ENCODE assay signal across 8 cellular contexts in genomic region chr4:99403380-99404194, GRCh38. TPM values are rescaled to one million over a fixed set of nuclear protein-coding genes. Genes with fewer than 3 reads are reported as not detected.
A peak's percentile ranks its signal among the peaks of the same experiment; 100 is the strongest.
DNase-seq lines count a peak whose midpoint lies in the region; ATAC-seq and TF ChIP-seq lines count a peak whose summit lies in the region.

No MANE protein-coding gene starts in this region.

- TF ChIP-seq CTCF in mucosa of descending colon (IDR thresholded peaks at IDR 0.05) = no peak

- intact Hi-C loops in mucosa of descending colon (cut with DNase I, micrococcal nuclease) = loop anchor here (10.0 kb wide), 2 partner anchors 279 to 289 kb away; no protein-coding TSS in a partner anchor

- ATAC-seq in GM18499 (IDR thresholded peaks at IDR 0.05; ENCODE audit: insufficient read depth, unreplicated experiment) = peak; percentile 66
- ATAC-seq in T-helper 17 cell = no peak
- ATAC-seq in mucosa of descending colon = peak; percentile 82

- POLR2A ChIA-PET in activated CD4-positive, alpha-beta T cell treated with anti-CD3 and anti-CD28 coated beads, Interleukin-2, amount 10 ng/mL, durations not matched to agents 7 days and 5 days (lab: Charles Lee) = no interaction called here

- H3K4me3 Mint-ChIP-seq in T-helper 17 cell = no peak overlapping the region
- H3K4me3 Mint-ChIP-seq in activated CD4-positive, alpha-beta T cell treated with anti-CD3 and anti-CD28 coated beads, Interleukin-2, amount 10 ng/mL, durations not matched to agents 7 days and 5 days = no peak overlapping the region

- H3K9me3 ChIP-seq in T-helper 17 cell (ENCODE audit: control insufficient read depth, low read length, poor library complexity, severe bottlenecking) (no peaks in the 10 kb centered on the region), mucosa of descending colon (no peaks in the 10 kb centered on the region), MG63 (no peaks in the 10 kb centered on the region)

- H3K4me1 Mint-ChIP-seq in T-helper 17 cell = peaks cover 5% of the 10 kb centered on the region
- peaks cover 16% of the 10 kb centered on the region for H3K4me1 Mint-ChIP-seq in activated CD4-positive, alpha-beta T cell treated with anti-CD3 and anti-CD28 coated beads, Interleukin-2, amount 10 ng/mL, durations not matched to agents 7 days and 5 days

- no peak overlapping the region for H3K4me3 ChIP-seq in mucosa of descending colon
- no peak overlapping the region for H3K4me3 ChIP-seq in MG63

- H3K4me1 ChIP-seq in mucosa of descending colon (ENCODE audit: low read depth) = peaks cover 24% of the 10 kb centered on the region

- DNase-seq in HCEC 1CT (peak; percentile 1), T-helper 17 cell (no peak), mucosa of descending colon (no peak), NCI-H446 (lab: John Stamatoyannopoulos, UW) (no peak), nucleus accumbens (lab: John Stamatoyannopoulos, UW) (no peak), MG63 (no peak)
- no peak for DNase-seq in activated CD4-positive, alpha-beta T cell treated with anti-CD3 and anti-CD28 coated beads, Interleukin-2, amount 10 ng/mL, durations not matched to agents 7 days and 5 days

- CTCF ChIA-PET in activated CD4-positive, alpha-beta T cell treated with anti-CD3 and anti-CD28 coated beads, Interleukin-2, amount 10 ng/mL, durations not matched to agents 7 days and 5 days (lab: Charles Lee) = interaction anchor here (0.6 kb wide), 1 partner anchor 142 kb away, joined by 3 read pairs; no protein-coding TSS in a partner anchor

- H3K36me3 Mint-ChIP-seq in T-helper 17 cell (ENCODE audit: low read depth) = no peaks in the 10 kb centered on the region
- no peaks in the 10 kb centered on the region for H3K36me3 Mint-ChIP-seq in activated CD4-positive, alpha-beta T cell treated with anti-CD3 and anti-CD28 coated beads, Interleukin-2, amount 10 ng/mL, durations not matched to agents 7 days and 5 days (ENCODE audit: low read depth)

- peak overlapping the region; percentile 4 for H3K27ac Mint-ChIP-seq in T-helper 17 cell
- H3K27ac Mint-ChIP-seq in activated CD4-positive, alpha-beta T cell treated with anti-CD3 and anti-CD28 coated beads, Interleukin-2, amount 10 ng/mL, durations not matched to agents 7 days and 5 days = no peak overlapping the region

- peaks cover 8% of the 10 kb centered on the region for H3K27me3 Mint-ChIP-seq in T-helper 17 cell
- H3K27me3 Mint-ChIP-seq in activated CD4-positive, alpha-beta T cell treated with anti-CD3 and anti-CD28 coated beads, Interleukin-2, amount 10 ng/mL, durations not matched to agents 7 days and 5 days = peaks cover 5% of the 10 kb centered on the region

- H3K36me3 ChIP-seq in mucosa of descending colon (ENCODE audit: low read depth) (no peaks in the 10 kb centered on the region), MG63 (no peaks in the 10 kb centered on the region)

- H3K9me3 Mint-ChIP-seq in activated CD4-positive, alpha-beta T cell treated with anti-CD3 and anti-CD28 coated beads, Interleukin-2, amount 10 ng/mL, durations not matched to agents 7 days and 5 days = no peaks in the 10 kb centered on the region

- H3K27me3 ChIP-seq in MG63 = no peaks in the 10 kb centered on the region

RNA-seq across cellular contexts. Expression of gene ADH7, which starts 31.6 kb away (rescaled TPM):
- total RNA-seq in T-helper 17 cell = not detected
- total RNA-seq in mucosa of descending colon = not detected
- total RNA-seq in activated CD4-positive, alpha-beta T cell treated with anti-CD3 and anti-CD28 coated beads, Interleukin-2, amount 10 ng/mL, durations not matched to agents 7 days and 5 days = not detected
- total RNA-seq in MG63 (2014; rRNA removed; shearing (Covaris generic); ENCODE audit: low replicate concordance) = not detected in 2 replicates

RNA-seq across cellular contexts. Expression of gene ADH1C, which starts 51.0 kb away (rescaled TPM):
- not detected for total RNA-seq in T-helper 17 cell
- total RNA-seq in mucosa of descending colon = 100 to 1,000 TPM; 137 to 502 (median 271) TPM
- not detected for total RNA-seq in activated CD4-positive, alpha-beta T cell treated with anti-CD3 and anti-CD28 coated beads, Interleukin-2, amount 10 ng/mL, durations not matched to agents 7 days and 5 days
- not detected in 2 replicates for total RNA-seq in MG63 (2014; rRNA removed; shearing (Covaris generic); ENCODE audit: low replicate concordance)

Comparison
In these comparisons a context has a peak if more than half of its experiments do, and no peak if none do; other contexts are left out.
1. RNA of gene ADH1C, which starts 51.0 kb away (total RNA-seq): 137 to 502 TPM in mucosa of descending colon; not detected in T-helper 17 cell, not detected in activated CD4-positive, alpha-beta T cell treated with anti-CD3 and anti-CD28 coated beads, Interleukin-2, amount 10 ng/mL, durations not matched to agents 7 days and 5 days and not detected in MG63; every median in the first group is over 100 times any median in the second.